In the genomic region with DNA sequence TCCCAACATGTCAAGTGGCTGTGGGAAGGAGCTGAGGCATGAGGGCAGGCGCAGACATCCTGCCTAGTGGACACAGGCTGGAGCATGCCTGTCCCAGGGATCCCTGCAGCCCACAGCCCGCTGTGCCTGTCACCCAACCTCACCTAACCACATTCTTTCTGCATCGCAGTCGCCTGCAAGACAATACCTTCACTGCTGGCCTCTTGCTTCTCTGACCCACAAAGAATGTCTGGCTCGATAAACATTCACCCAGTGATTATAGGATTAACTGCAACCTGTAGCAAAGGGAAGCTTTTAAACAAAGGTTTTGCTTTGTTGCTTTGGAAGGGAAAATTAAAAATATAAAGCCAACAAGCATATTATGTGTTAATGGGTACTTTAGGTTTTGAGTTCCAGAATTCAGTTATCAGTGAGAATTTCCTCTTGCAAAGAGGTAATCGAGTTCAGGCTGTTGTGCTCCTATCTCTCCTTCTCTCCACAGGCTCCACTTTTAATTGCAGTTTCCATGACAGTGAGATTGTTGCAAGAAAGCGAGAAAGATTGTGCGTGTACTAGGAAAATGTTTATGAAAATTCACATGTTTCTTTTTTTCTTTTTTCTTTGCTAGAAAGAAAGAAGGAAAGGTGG, we compare ENCODE assay signal across 16 cellular contexts. TPM values are rescaled to one million over a fixed set of nuclear protein-coding genes. Genes with fewer than 3 reads are reported as not detected.
DNase-seq lines count a peak whose midpoint lies in the region; ATAC-seq and TF ChIP-seq lines count a peak whose summit lies in the region.
"Had no signal": no experiment of that assay in that cellular context is flagged by ENCODE, and none has a peak within 500 bp of the region (broad histone marks: within the 10 kb centered on the region; RNA-seq: fewer than 3 reads in every experiment).

No MANE protein-coding gene starts in this region.

- peak overlapping the region; percentile 45 for H3K9ac ChIP-seq in HUES6 (ENCODE audit: low read length)

- peaks cover 21% of the 10 kb centered on the region for H3K4me1 ChIP-seq in HUES6 (ENCODE audit: control insufficient read depth, insufficient read depth, low read length)
- H3K4me1 ChIP-seq in body of pancreas: no peaks in the 10 kb centered on the region
- peaks cover 8 to 16% (median 12%) of the 10 kb centered on the region in 4 donors for H3K4me1 ChIP-seq in stomach
- H3K4me1 ChIP-seq: adrenal gland had no signal

- TF ChIP-seq CTCF in body of pancreas (IDR thresholded peaks at IDR 0.05) (no peak), stomach (IDR thresholded peaks at IDR 0.05) (no peak)

- peak overlapping the region; percentile 85 for H3K27ac ChIP-seq in HUES6 (ENCODE audit: low read depth, low read length)
- H3K27ac ChIP-seq in body of pancreas: peak overlapping the region in 3 of 4 donors; percentile 40 to 70 (median 56)
- peak overlapping the region; percentile 26 to 77 (median 62) for H3K27ac ChIP-seq in stomach
- H3K27ac ChIP-seq: adrenal gland, SK-N-MC had no signal

- H3K9me3 ChIP-seq in HUES6 (ENCODE audit: control insufficient read depth, insufficient read depth, low read depth, low read length) (peaks cover 6% of the 10 kb centered on the region; the same call in 1 of the 2 replicates), body of pancreas (no peaks in the 10 kb centered on the region), stomach (no peaks in the 10 kb centered on the region)

- TF ChIP-seq EP300 in stomach (IDR thresholded peaks at IDR 0.05): no peak

- ATAC-seq in body of pancreas (peak; percentile 93), GM21528 (IDR thresholded peaks at IDR 0.05; ENCODE audit: low FRiP score, unreplicated experiment) (no peak), HG03354 (IDR thresholded peaks at IDR 0.05; ENCODE audit: poor library complexity, severe bottlenecking, unreplicated experiment) (no peak)

- intact Hi-C loops in body of pancreas (cut with DNase I) (no loop called here), stomach (cut with DNase I; ENCODE audit: low total_unique reads) (no loop called here)

- 33 to 51% methylated on average over 8 of the region's 8 CpGs for WGBS in body of pancreas, 2 donors
- 11 to 20% (median 15%) methylated on average over 8 of the region's 8 CpGs for WGBS in stomach, 5 donors

- TF ChIP-seq POLR2A in body of pancreas (IDR thresholded peaks at IDR 0.05): no peak
- no peak for TF ChIP-seq POLR2A in stomach (IDR thresholded peaks at IDR 0.05)

- H3K27me3 ChIP-seq in HUES6 (ENCODE audit: control insufficient read depth, insufficient read depth, low read length) (no peaks in the 10 kb centered on the region), body of pancreas (no peaks in the 10 kb centered on the region), stomach (no peaks in the 10 kb centered on the region)
- H3K27me3 ChIP-seq: adrenal gland had no signal

- DNase-seq in body of pancreas (peak; percentile 28 to 65 (median 52)), kidney glomerular epithelial cell (lab: John Stamatoyannopoulos, UW) (peak; percentile 18), stomach (peak; percentile 79)
- DNase-seq in activated T-cell treated with anti-CD3 and anti-CD28 coated beads, Interleukin-2, amount 50 U/mL, for 48 hours: no peak
- DNase-seq: adrenal gland; CD4-positive, alpha-beta T cell; effector CD8-positive, alpha-beta T cell; mesenchymal stem cell; NCI-H1092; NCI-H524 had no signal

- H3K36me3 ChIP-seq in HUES6 (ENCODE audit: control insufficient read depth, insufficient read depth, low read length) (no peaks in the 10 kb centered on the region), body of pancreas (replicated peaks in 1 of 2; ENCODE audit: insufficient read depth in 1 of 2, low read depth in 2 of 2) (no peaks in the 10 kb centered on the region), stomach (no peaks in the 10 kb centered on the region)
- H3K36me3 ChIP-seq: adrenal gland had no signal

- H3K4me3 ChIP-seq in HUES6 (ENCODE audit: low read depth, low read length): peak overlapping the region; percentile 14; the same call in 1 of the 2 replicates
- no peak overlapping the region for H3K4me3 ChIP-seq in body of pancreas
- no peak overlapping the region for H3K4me3 ChIP-seq in stomach
- H3K4me3 ChIP-seq: adrenal gland, SK-N-MC had no signal

RNA-seq across cellular contexts. Expression of gene ZNF648, which starts 40.0 kb away (rescaled TPM):
- total RNA-seq in body of pancreas (1 to 10 TPM in 1 of 2 donors, not detected in 1; 1.8 TPM), stomach (1 to 10 TPM in 1 of 5 donors, not detected in 4; 1.7 TPM)
- under 1 TPM in 2 of 3 donors, not detected in 1; 0.03 to 0.12 TPM for polyA plus RNA-seq in stomach
- total RNA-seq: CD4-positive, alpha-beta T cell; glomerular endothelial cell; pulmonary artery endothelial cell had no signal
- polyA plus RNA-seq: adrenal gland had no signal

Comparison
In these comparisons a context has a peak if more than half of its experiments do, and no peak if none do; other contexts are left out.
1. DNase-seq: peak in body of pancreas (4 of 4), kidney glomerular epithelial cell (single experiment) and stomach (single experiment); none in activated T-cell treated with anti-CD3 and anti-CD28 coated beads, Interleukin-2, amount 50 U/mL, for 48 hours (0 of 2).
2. Peak in every context shown above with its lines, with median percentiles within 50 percentile points of each other: H3K27ac ChIP-seq.